29 cellular contexts compared by ENCODE assay signal in the genomic region with DNA sequence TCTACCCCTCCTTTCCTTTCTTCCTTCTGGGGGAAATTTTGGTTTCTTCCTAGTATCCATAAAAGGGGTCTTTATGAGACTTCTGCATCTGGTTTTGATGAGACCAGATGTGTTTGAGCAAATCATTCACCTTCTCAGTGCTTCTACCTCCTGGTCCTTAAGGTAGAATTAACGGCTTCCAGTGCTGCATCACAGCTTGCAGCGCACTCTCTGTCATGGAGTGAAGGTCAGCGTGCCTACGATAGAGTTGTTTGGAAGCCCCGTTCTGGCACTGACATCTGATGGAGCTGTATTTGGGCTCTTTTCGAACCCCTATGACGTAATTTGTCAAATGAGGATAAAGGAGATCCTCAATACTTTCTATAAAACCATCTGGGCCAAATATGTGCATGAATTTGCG.
"Had no signal": no experiment of that assay in that cellular context is flagged by ENCODE, and none has a peak within 500 bp of the region (broad histone marks: within the 10 kb centered on the region; RNA-seq: fewer than 3 reads in every experiment).

No MANE protein-coding gene starts in this region.

- H3K9ac ChIP-seq: neural progenitor cell had no signal

- H3K4me1 ChIP-seq: lower lobe of right lung, suprapubic skin, tibial nerve, uterus had no signal

- H3K9me3 Mint-ChIP-seq: mesothelial cell of epicardium; neural progenitor cell; stimulated activated effector memory CD8-positive, alpha-beta T cell treated with anti-CD3 and anti-CD28 coated beads, Interleukin-12 subunit alpha, Interleukin-12 subunit beta, amount 100 ng/mL, for 72 hours; stimulated activated naive CD8-positive, alpha-beta T cell treated with anti-CD3 and anti-CD28 coated beads, Interleukin-15, Interleukin-2, amounts not matched to agents 100 ng/mL and 50 ng/mL, for 24 hours; type B pancreatic cell had no signal

- H3K9me3 ChIP-seq: lower lobe of right lung, neutrophil, right atrium auricular region, suprapubic skin, tibial nerve, uterus had no signal

- DNase-seq: hypothalamus; immature natural killer cell; kidney; left ventricle myocardium superior; lower lobe of right lung; mammary epithelial cell; naive B cell; natural killer cell; nephron progenitor cell; occipital lobe; stimulated activated CD4-positive, alpha-beta T cell treated with anti-CD3 and anti-CD28 coated beads, Interleukin-12 subunit alpha, Interleukin-12 subunit beta, amount 100 ng/mL, for 4 hours; stimulated activated CD4-positive, alpha-beta T cell treated with anti-CD3 and anti-CD28 coated beads, Interleukin-15, amount 100 ng/mL, for 24 hours; stimulated activated CD4-positive, alpha-beta T cell treated with anti-CD3 and anti-CD28 coated beads, Interleukin-2, amount 100 ng/mL, for 24 hours; stimulated activated CD4-positive, alpha-beta T cell treated with anti-CD3 and anti-CD28 coated beads, Interleukin-4, amount 100 ng/mL, for 1 hour; stimulated activated naive CD4-positive, alpha-beta T cell; uterus had no signal

- H3K4me3 ChIP-seq: lower lobe of right lung, neural progenitor cell, right atrium auricular region, skin epidermis, suprapubic skin, tibial nerve, uterus had no signal

- H3K4me3 Mint-ChIP-seq: immature natural killer cell; mesothelial cell of epicardium; naive B cell; natural killer cell; nephron progenitor cell; neural progenitor cell; stimulated activated effector memory CD8-positive, alpha-beta T cell treated with anti-CD3 and anti-CD28 coated beads, Interleukin-12 subunit alpha, Interleukin-12 subunit beta, amount 100 ng/mL, for 72 hours; stimulated activated naive CD8-positive, alpha-beta T cell treated with anti-CD3 and anti-CD28 coated beads, Interleukin-15, Interleukin-2, amounts not matched to agents 100 ng/mL and 50 ng/mL, for 24 hours; type B pancreatic cell had no signal

- FAIRE-seq: islet of Langerhans, kidney had no signal

- H3K4me1 Mint-ChIP-seq: immature natural killer cell; naive B cell; natural killer cell; stimulated activated effector memory CD8-positive, alpha-beta T cell treated with anti-CD3 and anti-CD28 coated beads, Interleukin-12 subunit alpha, Interleukin-12 subunit beta, amount 100 ng/mL, for 72 hours had no signal

- ATAC-seq: lower lobe of right lung; natural killer cell; sciatic nerve; stimulated activated effector memory CD8-positive, alpha-beta T cell treated with anti-CD3 and anti-CD28 coated beads, Interleukin-12 subunit alpha, Interleukin-12 subunit beta, amount 100 ng/mL, for 72 hours had no signal

- H3K36me3 Mint-ChIP-seq: immature natural killer cell; mesothelial cell of epicardium; naive B cell; natural killer cell; neural progenitor cell; stimulated activated effector memory CD8-positive, alpha-beta T cell treated with anti-CD3 and anti-CD28 coated beads, Interleukin-12 subunit alpha, Interleukin-12 subunit beta, amount 100 ng/mL, for 72 hours; type B pancreatic cell had no signal

- H3K36me3 ChIP-seq: lower lobe of right lung, neural progenitor cell, neutrophil, right atrium auricular region, suprapubic skin, tibial nerve, uterus had no signal

- H3K27me3 ChIP-seq: neural progenitor cell, neutrophil, right atrium auricular region, suprapubic skin, tibial nerve, uterus had no signal

- H3K27ac ChIP-seq: lower lobe of right lung, neural progenitor cell, neutrophil, right atrium auricular region, skin epidermis, suprapubic skin, tibial nerve, uterus had no signal

- H3K27ac Mint-ChIP-seq: immature natural killer cell; mesothelial cell of epicardium; naive B cell; natural killer cell; nephron progenitor cell; neural progenitor cell; progenitor cell of endocrine pancreas; stimulated activated effector memory CD8-positive, alpha-beta T cell treated with anti-CD3 and anti-CD28 coated beads, Interleukin-12 subunit alpha, Interleukin-12 subunit beta, amount 100 ng/mL, for 72 hours; stimulated activated naive CD8-positive, alpha-beta T cell treated with anti-CD3 and anti-CD28 coated beads, Interleukin-15, Interleukin-2, amounts not matched to agents 100 ng/mL and 50 ng/mL, for 24 hours; type B pancreatic cell had no signal
